ENCODE assay signal across 10 cellular contexts in the genomic region with DNA sequence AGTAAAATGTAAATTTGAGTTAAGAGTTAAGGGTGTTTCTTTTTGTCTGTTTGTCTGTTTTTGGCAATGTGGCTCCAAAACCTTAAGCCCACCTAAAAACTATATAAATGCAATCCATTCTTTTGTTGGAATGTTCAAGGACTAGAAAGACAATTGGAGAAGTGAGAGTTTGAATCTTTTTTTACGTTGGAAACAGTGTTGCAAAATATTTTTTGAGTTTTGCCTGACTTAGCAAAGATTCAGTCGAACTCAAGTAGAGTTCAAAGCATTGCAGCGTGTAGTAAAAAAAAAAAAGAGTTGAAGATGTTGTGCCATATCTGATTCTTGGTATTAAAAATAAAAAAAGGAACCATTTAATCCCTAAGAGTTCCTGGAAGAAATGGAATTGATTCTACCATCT. TPM values are rescaled to one million over a fixed set of nuclear protein-coding genes. Genes with fewer than 3 reads are reported as not detected.
DNase-seq lines count a peak whose midpoint lies in the region; ATAC-seq and TF ChIP-seq lines count a peak whose summit lies in the region.
"Had no signal": no experiment of that assay in that cellular context is flagged by ENCODE, and none has a peak within 500 bp of the region (broad histone marks: within the 10 kb centered on the region; RNA-seq: fewer than 3 reads in every experiment).

No MANE protein-coding gene starts in this region.

- TF ChIP-seq CTCF in chondrocyte (IDR thresholded peaks at IDR 0.05) (no peak), natural killer cell (IDR thresholded peaks at IDR 0.05) (no peak), osteoblast (IDR thresholded peaks at IDR 0.05; ENCODE audit: extremely low read depth, low read depth, low read length) (no peak)

- no peaks in the 10 kb centered on the region for H3K9me3 Mint-ChIP-seq in CD8-positive, alpha-beta memory T cell
- H3K9me3 Mint-ChIP-seq in chondrocyte (ENCODE audit: low read depth) (peaks cover 2% of the 10 kb centered on the region), natural killer cell (no peaks in the 10 kb centered on the region)
- no peaks in the 10 kb centered on the region for H3K9me3 Mint-ChIP-seq in activated CD4-positive, alpha-beta memory T cell treated with anti-CD3 and anti-CD28 coated beads for 36 hours

- no peaks in the 10 kb centered on the region for H4K20me1 ChIP-seq in osteoblast (ENCODE audit: insufficient read depth, low read length)

- H3K4me1 ChIP-seq in CD8-positive, alpha-beta memory T cell (ENCODE audit: insufficient read depth, low read length): no peaks in the 10 kb centered on the region
- no peaks in the 10 kb centered on the region for H3K4me1 ChIP-seq in osteoblast (ENCODE audit: insufficient read depth, low read length)

- H3K4me1 Mint-ChIP-seq in CD8-positive, alpha-beta memory T cell: peaks cover 2 to 6% (median 6%) of the 10 kb centered on the region in 3 donors
- H3K4me1 Mint-ChIP-seq in chondrocyte (ENCODE audit: low read depth) (peaks cover 6% of the 10 kb centered on the region), natural killer cell (peaks cover 58 to 72% of the 10 kb centered on the region in 2 donors)
- H3K4me1 Mint-ChIP-seq in activated CD4-positive, alpha-beta memory T cell treated with anti-CD3 and anti-CD28 coated beads for 36 hours (ENCODE audit: low read depth): peaks cover 5% of the 10 kb centered on the region

- H3K27ac ChIP-seq in CD8-positive, alpha-beta memory T cell (ENCODE audit: low read depth, low read length): peak overlapping the region; percentile 24
- no peak overlapping the region for H3K27ac ChIP-seq in osteoblast (ENCODE audit: low read depth, low read length)

- intact Hi-C loops in natural killer cell (cut with micrococcal nuclease): loop anchor here (5.0 kb wide), 3 partner anchors 40 to 615 kb away; no protein-coding TSS in a partner anchor
- intact Hi-C loops in activated CD4-positive, alpha-beta memory T cell treated with anti-CD3 and anti-CD28 coated beads for 36 hours (cut with micrococcal nuclease): no loop called here

- peaks cover 6% of the 10 kb centered on the region for H3K27me3 ChIP-seq in CD8-positive, alpha-beta memory T cell (ENCODE audit: insufficient read depth, low read length, poor library complexity, severe bottlenecking)
- H3K27me3 ChIP-seq in MG63 (peaks cover 3% of the 10 kb centered on the region; the same call in 1 of the 2 replicates), osteoblast (ENCODE audit: insufficient read depth, low read length) (peaks cover 24% of the 10 kb centered on the region)

- CTCF ChIA-PET in CD8-positive, alpha-beta memory T cell (lab: Charles Lee): no interaction called here
- CTCF ChIA-PET in activated CD4-positive, alpha-beta memory T cell treated with anti-CD3 and anti-CD28 coated beads for 36 hours (lab: Charles Lee): no interaction called here

- ATAC-seq in natural killer cell (no peak), GM21619 (IDR thresholded peaks at IDR 0.05; ENCODE audit: unreplicated experiment) (no peak), HG03565 (IDR thresholded peaks at IDR 0.05; ENCODE audit: unreplicated experiment) (no peak)
- ATAC-seq: activated CD4-positive, alpha-beta T cell treated with anti-CD3 and anti-CD28 coated beads for 36 hours had no signal

- no peak overlapping the region for H2AFZ ChIP-seq in osteoblast (ENCODE audit: low read length)

- no peaks in the 10 kb centered on the region for H3K9me3 ChIP-seq in CD8-positive, alpha-beta memory T cell (ENCODE audit: low read length)
- no peaks in the 10 kb centered on the region for H3K9me3 ChIP-seq in MG63
- no peaks in the 10 kb centered on the region for H3K9me3 ChIP-seq in osteoblast (ENCODE audit: low read depth, low read length)

- no peak overlapping the region for H3K27ac Mint-ChIP-seq in CD8-positive, alpha-beta memory T cell
- H3K27ac Mint-ChIP-seq in chondrocyte (ENCODE audit: unreplicated experiment) (no peak overlapping the region), natural killer cell (peak overlapping the region; percentile 93 to 97)
- H3K27ac Mint-ChIP-seq in activated CD4-positive, alpha-beta memory T cell treated with anti-CD3 and anti-CD28 coated beads for 36 hours: no peak overlapping the region
- H3K27ac Mint-ChIP-seq: activated CD4-positive, alpha-beta T cell treated with anti-CD3 and anti-CD28 coated beads for 36 hours had no signal

- peaks cover 44 to 64% of the 10 kb centered on the region in 2 donors for H3K27me3 Mint-ChIP-seq in CD8-positive, alpha-beta memory T cell
- H3K27me3 Mint-ChIP-seq in chondrocyte (ENCODE audit: low read depth): peaks cover 57% of the 10 kb centered on the region
- H3K27me3 Mint-ChIP-seq in natural killer cell (ENCODE audit: low read depth in 2 of 2): no peaks in the 10 kb centered on the region
- peaks cover 57% of the 10 kb centered on the region for H3K27me3 Mint-ChIP-seq in activated CD4-positive, alpha-beta memory T cell treated with anti-CD3 and anti-CD28 coated beads for 36 hours

- no peak for DNase-seq in CD8-positive, alpha-beta memory T cell
- DNase-seq in MG63: no peak
- no peak for DNase-seq in chondrocyte (ENCODE audit: low spot score)
- DNase-seq in natural killer cell: no peak
- DNase-seq in osteoblast (ENCODE audit: insufficient read length, low spot score, missing footprints): no peak
- DNase-seq in activated CD4-positive, alpha-beta memory T cell treated with anti-CD3 and anti-CD28 coated beads for 36 hours: no peak
- DNase-seq: activated CD4-positive, alpha-beta T cell treated with anti-CD3 and anti-CD28 coated beads for 36 hours; DMS79 had no signal

- no peaks in the 10 kb centered on the region for H3K79me2 ChIP-seq in osteoblast (ENCODE audit: insufficient read depth, low read length)

- no peak overlapping the region for H3K4me2 ChIP-seq in osteoblast (ENCODE audit: insufficient read depth, low read length)

- H3K36me3 ChIP-seq in CD8-positive, alpha-beta memory T cell (ENCODE audit: insufficient read depth, low read length): no peaks in the 10 kb centered on the region
- H3K36me3 ChIP-seq in MG63 (no peaks in the 10 kb centered on the region), osteoblast (ENCODE audit: insufficient read depth, low read length) (no peaks in the 10 kb centered on the region)

- POLR2A ChIA-PET in CD8-positive, alpha-beta memory T cell (lab: Charles Lee): no interaction called here
- POLR2A ChIA-PET in activated CD4-positive, alpha-beta memory T cell treated with anti-CD3 and anti-CD28 coated beads for 36 hours (lab: Charles Lee): no interaction called here

- H3K36me3 Mint-ChIP-seq in CD8-positive, alpha-beta memory T cell: no peaks in the 10 kb centered on the region
- H3K36me3 Mint-ChIP-seq in chondrocyte (ENCODE audit: low read depth) (peaks cover 2% of the 10 kb centered on the region), natural killer cell (no peaks in the 10 kb centered on the region)
- no peaks in the 10 kb centered on the region for H3K36me3 Mint-ChIP-seq in activated CD4-positive, alpha-beta memory T cell treated with anti-CD3 and anti-CD28 coated beads for 36 hours

- no peak overlapping the region for H3K4me3 ChIP-seq in CD8-positive, alpha-beta memory T cell (ENCODE audit: low read length)
- H3K4me3 ChIP-seq in MG63 (peak overlapping the region; percentile 56), osteoblast (ENCODE audit: insufficient read depth, low read length) (no peak overlapping the region)

- no peak overlapping the region for H3K4me3 Mint-ChIP-seq in CD8-positive, alpha-beta memory T cell
- peak overlapping the region; percentile 63 for H3K4me3 Mint-ChIP-seq in chondrocyte (ENCODE audit: unreplicated experiment)
- peak overlapping the region; percentile 98 for H3K4me3 Mint-ChIP-seq in natural killer cell
- no peak overlapping the region for H3K4me3 Mint-ChIP-seq in activated CD4-positive, alpha-beta memory T cell treated with anti-CD3 and anti-CD28 coated beads for 36 hours

RNA-seq across cellular contexts. Expression of a gene that starts 0.9 kb away (rescaled TPM):
- under 1 TPM; 0.55 to 0.73 TPM for total RNA-seq in CD8-positive, alpha-beta memory T cell
- 0.56 TPM for polyA plus RNA-seq in CD8-positive, alpha-beta memory T cell
- 4.9 and 7.9 TPM in 2 replicates for total RNA-seq in MG63 (2014; rRNA removed; shearing (Covaris generic); ENCODE audit: low replicate concordance)
- total RNA-seq in chondrocyte (0.22 to 0.55 TPM in 2 of 3 replicates, not detected in the other), natural killer cell (100 to 1,000 TPM in 1 of 3 donors, 10 to 100 TPM in 2; 75.5 to 104 (median 78.0) TPM), osteoblast (not detected in 2 replicates)
- not detected for total RNA-seq in activated CD4-positive, alpha-beta memory T cell treated with anti-CD3 and anti-CD28 coated beads for 36 hours

Comparison
In these comparisons a context has a peak if more than half of its experiments do, and no peak if none do; other contexts are left out.
1. H3K27ac Mint-ChIP-seq: peak in natural killer cell (2 of 2); none in CD8-positive, alpha-beta memory T cell (0 of 8), chondrocyte (single experiment) and activated CD4-positive, alpha-beta memory T cell treated with anti-CD3 and anti-CD28 coated beads for 36 hours (single experiment).
2. H3K4me3 Mint-ChIP-seq: peak in chondrocyte (single experiment) and natural killer cell (single experiment); none in CD8-positive, alpha-beta memory T cell (0 of 7) and activated CD4-positive, alpha-beta memory T cell treated with anti-CD3 and anti-CD28 coated beads for 36 hours (single experiment).